In genomic region chr7:102874166-102874829, GRCh38 we compare ENCODE assay signal across 1 cellular context.
TF ChIP-seq lines count a peak whose summit lies in the region.

No MANE protein-coding gene starts in this region.

TF ChIP-seq in HepG2, 621 proteins besides CTCF, POLR2A, EP300 and RAD21 (continued from another document):
- TF ChIP-seq SOX6 (IDR thresholded peaks at IDR 0.05) (no peak), SOX6 (CRISPR knock-in tag; IDR thresholded peaks at IDR 0.05) (peak; percentile 58; the same call in 1 of the 2 replicates), CBX1 (IDR thresholded peaks at IDR 0.05; ENCODE audit: low read depth) (no peak), HMGA1 (CRISPR knock-in tag; conservative IDR thresholded peaks at IDR 0.05) (no peak), FOXP1 (IDR thresholded peaks at IDR 0.05) (no peak), FOXP1 (CRISPR knock-in tag; IDR thresholded peaks at IDR 0.05) (peak; percentile 52; the same call in 1 of the 2 replicates), ZNF670 (CRISPR knock-in tag; IDR thresholded peaks at IDR 0.05; ENCODE audit: borderline replicate concordance) (peak; percentile 37; the same call in 1 of the 2 replicates), JUND (CRISPR knock-in tag; IDR thresholded peaks at IDR 0.05) (peak; percentile 86), ZNF816 (CRISPR knock-in tag; IDR thresholded peaks at IDR 0.05; ENCODE audit: borderline replicate concordance) (0 out of 2 replicates have a peak, but pooled peaks have one; percentile 70), IRF2 (CRISPR knock-in tag; IDR thresholded peaks at IDR 0.05) (0 out of 2 replicates have a peak, but pooled peaks have one; percentile 17), HDAC2 (CRISPR knock-in tag; IDR thresholded peaks at IDR 0.05) (0 out of 2 replicates have a peak, but pooled peaks have one; percentile 18), ZNF879 (CRISPR knock-in tag; IDR thresholded peaks at IDR 0.05) (no peak)
- TF ChIP-seq, protein P1, sequence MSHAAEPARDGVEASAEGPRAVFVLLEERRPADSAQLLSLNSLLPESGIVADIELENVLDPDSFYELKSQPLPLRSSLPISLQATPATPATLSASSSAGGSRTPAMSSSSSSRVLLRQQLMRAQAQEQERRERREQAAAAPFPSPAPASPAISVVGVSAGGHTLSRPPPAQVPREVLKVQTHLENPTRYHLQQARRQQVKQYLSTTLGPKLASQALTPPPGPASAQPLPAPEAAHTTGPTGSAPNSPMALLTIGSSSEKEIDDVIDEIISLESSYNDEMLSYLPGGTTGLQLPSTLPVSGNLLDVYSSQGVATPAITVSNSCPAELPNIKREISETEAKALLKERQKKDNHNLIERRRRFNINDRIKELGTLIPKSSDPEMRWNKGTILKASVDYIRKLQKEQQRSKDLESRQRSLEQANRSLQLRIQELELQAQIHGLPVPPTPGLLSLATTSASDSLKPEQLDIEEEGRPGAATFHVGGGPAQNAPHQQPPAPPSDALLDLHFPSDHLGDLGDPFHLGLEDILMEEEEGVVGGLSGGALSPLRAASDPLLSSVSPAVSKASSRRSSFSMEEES (CRISPR knock-in tag; IDR thresholded peaks at IDR 0.05) = no peak
